In genomic region chr2:105142239-105142638, GRCh38 we compare ENCODE assay signal across 18 cellular contexts.
DNase-seq lines count a peak whose midpoint lies in the region; ATAC-seq and TF ChIP-seq lines count a peak whose summit lies in the region.
"Had no signal": no experiment of that assay in that cellular context is flagged by ENCODE, and none has a peak within 500 bp of the region (broad histone marks: within the 10 kb centered on the region; RNA-seq: fewer than 3 reads in every experiment).

No MANE protein-coding gene starts in this region.

- H3K79me2 ChIP-seq in mammary epithelial cell (ENCODE audit: insufficient read depth, low read length): no peaks in the 10 kb centered on the region
- H3K79me2 ChIP-seq in PC-3 (ENCODE audit: low read length): no peaks in the 10 kb centered on the region

- H3K9ac ChIP-seq in mammary epithelial cell (ENCODE audit: insufficient read depth, low read length) (no peak overlapping the region), PC-3 (ENCODE audit: low read length) (no peak overlapping the region)

- in situ Hi-C loops in mammary epithelial cell (cut with MboI; ENCODE audit: low sequenced_read_pairs in 2 of 2): no loop called here

- CTCF ChIA-PET in mammary epithelial cell (lab: Charles Lee; ENCODE audit: low non-redundant PET) (no interaction called here), MCF 10A (lab: Yijun Ruan, JAX) (interaction anchor here (1.1 to 1.6 kb wide), 3 partner anchors 27 to 95 kb away, joined by 3 to 6 read pairs (median 3); no protein-coding TSS in a partner anchor), PC-3 (lab: Charles Lee) (no interaction called here)

- H3K9me3 ChIP-seq in mammary epithelial cell (replicated peaks; ENCODE audit: insufficient read depth, low read length) (no peaks in the 10 kb centered on the region), PC-3 (ENCODE audit: low read length) (no peaks in the 10 kb centered on the region), tibial nerve (no peaks in the 10 kb centered on the region)
- H3K9me3 ChIP-seq: SJSA1 had no signal

- H4K20me1 ChIP-seq in mammary epithelial cell (ENCODE audit: insufficient read depth, low read length) (no peaks in the 10 kb centered on the region), PC-3 (ENCODE audit: low read length) (no peaks in the 10 kb centered on the region)

- peaks cover 1% of the 10 kb centered on the region for H3K27me3 ChIP-seq in mammary epithelial cell (ENCODE audit: insufficient read depth, low read length)
- H3K27me3 ChIP-seq in PC-3 (ENCODE audit: low read length): peaks cover 82% of the 10 kb centered on the region
- H3K27me3 ChIP-seq in tibial nerve: peaks cover 0 to 41% of the 10 kb centered on the region in 2 donors

- H3K27ac Mint-ChIP-seq in MCF 10A (ENCODE audit: low read depth, unreplicated experiment) (no peak overlapping the region), memory B cell (no peak overlapping the region), type B pancreatic cell (no peak overlapping the region)
- H3K27ac Mint-ChIP-seq: CD4-positive, alpha-beta T cell had no signal

- H3K36me3 Mint-ChIP-seq in MCF 10A (ENCODE audit: insufficient read depth, unreplicated experiment): no peaks in the 10 kb centered on the region
- H3K36me3 Mint-ChIP-seq in memory B cell: peaks cover 7% of the 10 kb centered on the region
- H3K36me3 Mint-ChIP-seq in type B pancreatic cell: peaks cover 3% of the 10 kb centered on the region

- H3K27me3 Mint-ChIP-seq in MCF 10A (ENCODE audit: insufficient read depth, unreplicated experiment): peaks cover 21% of the 10 kb centered on the region
- H3K27me3 Mint-ChIP-seq in memory B cell: no peaks in the 10 kb centered on the region
- H3K27me3 Mint-ChIP-seq in type B pancreatic cell: peaks cover 17% of the 10 kb centered on the region

- TF ChIP-seq CTCF in mammary epithelial cell (conservative IDR thresholded peaks at IDR 0.05 in 1 of 2, IDR thresholded peaks at IDR 0.05 in 1 of 2; ENCODE audit: extremely low read depth in 1 of 2, insufficient read depth in 1 of 2, low read depth in 1 of 2, low read length in 2 of 2): no peak
- no peak for TF ChIP-seq CTCF in MCF 10A (IDR thresholded peaks at IDR 0.05; ENCODE audit: unreplicated experiment)
- TF ChIP-seq CTCF in PC-3 (conservative IDR thresholded peaks at IDR 0.05; ENCODE audit: low read depth, low read length): no peak
- TF ChIP-seq CTCF in type B pancreatic cell (conservative IDR thresholded peaks at IDR 0.05): peak; percentile 21
- TF ChIP-seq CTCF in tibial nerve (IDR thresholded peaks at IDR 0.05): no peak

- no peaks in the 10 kb centered on the region for H3K9me2 ChIP-seq in PC-3 (replicated peaks; ENCODE audit: low read length)

- no peak overlapping the region for H3K4me3 Mint-ChIP-seq in MCF 10A (ENCODE audit: unreplicated experiment)
- peak overlapping the region; percentile 61 for H3K4me3 Mint-ChIP-seq in memory B cell
- H3K4me3 Mint-ChIP-seq in type B pancreatic cell: no peak overlapping the region

- intact Hi-C loops in mammary epithelial cell (cut with micrococcal nuclease) (loop anchor here (5.0 kb wide), 1 partner anchor 35 kb away; no protein-coding TSS in a partner anchor), MCF 10A (cut with micrococcal nuclease) (no loop called here), PC-3 (cut with micrococcal nuclease) (no loop called here)

- DNase-seq in mammary epithelial cell (no peak), MCF 10A (ENCODE audit: unreplicated experiment) (no peak), PC-3 (no peak), memory B cell (ENCODE audit: low spot score in 2 of 2) (no peak), type B pancreatic cell (ENCODE audit: extremely low spot score, unreplicated experiment) (no peak), tibial nerve (ENCODE audit: low spot score in 2 of 2) (no peak), SKM-1 treated with dmso at 0.1 percent for 144 hours (lab: John Stamatoyannopoulos, UW; ENCODE audit: unreplicated experiment) (no peak)
- DNase-seq in activated naive CD4-positive, alpha-beta T cell treated with anti-CD3 and anti-CD28 coated beads, Interleukin-2, amount 50 U/mL, for 16 hours: no peak
- DNase-seq: AML-193; Calu3; CD4-positive, alpha-beta T cell; DND-41; GDM1; GOT3; Kasumi-1; NCI-H2029; NCI-H510A treated with DMSO at 0.1 percent for 48 hours had no signal

- ATAC-seq in PC-3 (peak; percentile 31; the same call in 1 of the 2 replicates), memory B cell (ENCODE audit: low read depth) (no peak)

- TF ChIP-seq EP300 in tibial nerve (IDR thresholded peaks at IDR 0.05): no peak

- dilution Hi-C loops in mammary epithelial cell (cut with HindIII; ENCODE audit: low sequenced_read_pairs): no loop called here

- H3K9me3 Mint-ChIP-seq in MCF 10A (ENCODE audit: unreplicated experiment): no peaks in the 10 kb centered on the region
- H3K9me3 Mint-ChIP-seq in memory B cell: no peaks in the 10 kb centered on the region
- H3K9me3 Mint-ChIP-seq in type B pancreatic cell: no peaks in the 10 kb centered on the region
- H3K9me3 Mint-ChIP-seq: CD4-positive, alpha-beta T cell had no signal

- H3K36me3 ChIP-seq in mammary epithelial cell (ENCODE audit: insufficient read depth, low read length) (no peaks in the 10 kb centered on the region), PC-3 (ENCODE audit: low read depth, low read length) (no peaks in the 10 kb centered on the region), tibial nerve (no peaks in the 10 kb centered on the region)
- H3K36me3 ChIP-seq: SJSA1 had no signal

- no TSS peak for BruUV-seq in mammary epithelial cell (replicated peaks; lab: Mats Ljungman, UMichigan)
- no TSS peak for BruUV-seq in MCF 10A (replicated peaks; lab: Mats Ljungman, UMichigan)
- no TSS peak for BruUV-seq in PC-3 (replicated peaks; lab: Mats Ljungman, UMichigan)

- H3F3A ChIP-seq in PC-3 (ENCODE audit: low read length, unreplicated experiment): no peaks in the 10 kb centered on the region

- no peak for TF ChIP-seq POLR2A in tibial nerve (IDR thresholded peaks at IDR 0.05)

- 45% methylated on average over 5 of the region's 5 CpGs for WGBS in mammary epithelial cell (ENCODE audit: low coverage, missing lambda C conversion rate)
- WGBS in tibial nerve, 2 donors: 83 to 87% methylated on average over 4 to 5 of the region's 5 CpGs

- no peak overlapping the region for H3K27ac ChIP-seq in mammary epithelial cell (ENCODE audit: insufficient read depth, low read depth, low read length)
- H3K27ac ChIP-seq in PC-3 (ENCODE audit: low read length): no peak overlapping the region
- no peak overlapping the region for H3K27ac ChIP-seq in tibial nerve
- H3K27ac ChIP-seq: SJSA1 had no signal

- H3K4me1 Mint-ChIP-seq in MCF 10A (ENCODE audit: insufficient read depth, unreplicated experiment): no peaks in the 10 kb centered on the region
- H3K4me1 Mint-ChIP-seq in memory B cell: peaks cover 22% of the 10 kb centered on the region
- H3K4me1 Mint-ChIP-seq in type B pancreatic cell (ENCODE audit: unreplicated experiment): peaks cover 7% of the 10 kb centered on the region

- POLR2A ChIA-PET in MCF 10A (lab: Yijun Ruan, JAX): no interaction called here
- POLR2A ChIA-PET in PC-3 (lab: Charles Lee; ENCODE audit: unreplicated experiment): no interaction called here

- H3K4me3 ChIP-seq in mammary epithelial cell (replicated peaks in 1 of 3; ENCODE audit: insufficient read depth in 1 of 3, low read depth in 2 of 3, low read length in 3 of 3): no peak overlapping the region
- H3K4me3 ChIP-seq in PC-3 (ENCODE audit: low read length): no peak overlapping the region
- no peak overlapping the region for H3K4me3 ChIP-seq in tibial nerve
- H3K4me3 ChIP-seq: SJSA1 had no signal

- H2AFZ ChIP-seq in mammary epithelial cell (ENCODE audit: low read depth, low read length) (peak overlapping the region; percentile 24), PC-3 (ENCODE audit: low read length) (no peak overlapping the region)

- no peaks in the 10 kb centered on the region for H3K4me1 ChIP-seq in mammary epithelial cell (ENCODE audit: insufficient read depth, low read length)
- H3K4me1 ChIP-seq in PC-3 (ENCODE audit: insufficient read depth, low read length): no peaks in the 10 kb centered on the region
- peaks cover 0 to 18% (median 0%) of the 10 kb centered on the region in 4 donors for H3K4me1 ChIP-seq in tibial nerve
- H3K4me1 ChIP-seq: SJSA1 had no signal

- H3K4me2 ChIP-seq in mammary epithelial cell (ENCODE audit: insufficient read depth, low read depth, low read length) (no peak overlapping the region), PC-3 (ENCODE audit: low read length) (no peak overlapping the region)
